ENCODE assay signal across 9 cellular contexts in genomic region chr5:115246361-115246991, GRCh38. TPM values are rescaled to one million over a fixed set of nuclear protein-coding genes. Genes with fewer than 3 reads are reported as not detected.
DNase-seq lines count a peak whose midpoint lies in the region; ATAC-seq, FAIRE-seq and TF ChIP-seq lines count a peak whose summit lies in the region.
"Had no signal": no experiment of that assay in that cellular context is flagged by ENCODE, and none has a peak within 500 bp of the region (broad histone marks: within the 10 kb centered on the region; RNA-seq: fewer than 3 reads in every experiment).

No MANE protein-coding gene starts in this region.

- no peaks in the 10 kb centered on the region for H3K9me3 ChIP-seq in K562 (replicated peaks; ENCODE audit: control insufficient read depth, insufficient read depth, low read depth, low read length)

- CTCF ChIA-PET in K562 (lab: Yijun Ruan, JAX; ENCODE audit: low intra/inter-chr PET ratio), result interaction anchor here (2.5 kb wide), 1 partner anchor 148 kb away, joined by 15 read pairs; no protein-coding TSS in a partner anchor

- TF ChIP-seq POLR2A in K562 (conservative IDR thresholded peaks at IDR 0.05), result no peak

- H3K27ac ChIP-seq in K562 (ENCODE audit: extremely low read depth, low read depth, low read length), result no peak overlapping the region
- H3K27ac ChIP-seq: epithelial cell of prostate had no signal

- H3K4me3 ChIP-seq in K562, result no peak overlapping the region

- FAIRE-seq in A204.1 (lab: Jason Lieb, UNC) (peak; percentile 90), K562 (lab: Jason Lieb, UNC) (peak; percentile 79)

- TF ChIP-seq RAD21 in K562 (CRISPR knock-in tag; conservative IDR thresholded peaks at IDR 0.05 in 1 of 2, IDR thresholded peaks at IDR 0.05 in 1 of 2), result peak; percentile 59 to 69

- no TSS peak for BruUV-seq in K562 (replicated peaks; lab: Mats Ljungman, UMichigan)

- no peaks in the 10 kb centered on the region for H3K4me1 ChIP-seq in K562 (replicated peaks in 1 of 2; ENCODE audit: control insufficient read depth in 2 of 2, insufficient read depth in 2 of 2, low read length in 2 of 2)

- no peak overlapping the region for H2AFZ ChIP-seq in K562 (ENCODE audit: low read depth, low read length)

- H3K36me3 ChIP-seq in K562 (ENCODE audit: control insufficient read depth, insufficient read depth, low read length), result peaks cover 3% of the 10 kb centered on the region; the same call in 1 of the 3 replicates

- no peak overlapping the region for H3K9ac ChIP-seq in K562 (ENCODE audit: insufficient read depth in 1 of 2, low read depth in 2 of 2, low read length in 2 of 2)

- POLR2A ChIA-PET in K562 (lab: Yijun Ruan, JAX), result interaction anchor here (0.6 kb wide), 2 partner anchors 128 to 1556 kb away, joined by 3 read pairs; no protein-coding TSS in a partner anchor

- no peaks in the 10 kb centered on the region for H4K20me1 ChIP-seq in K562 (replicated peaks; ENCODE audit: control insufficient read depth, insufficient read depth, low read length)

- H3K9me1 ChIP-seq in K562 (ENCODE audit: control insufficient read depth, insufficient read depth, low read length), result no peaks in the 10 kb centered on the region

- no peaks in the 10 kb centered on the region; the same call in 2 of the 3 replicates for H3K79me2 ChIP-seq in K562 (ENCODE audit: control insufficient read depth, insufficient read depth, low read length)

- TF ChIP-seq EP300 in K562 (IDR thresholded peaks at IDR 0.05; ENCODE audit: low read length), result no peak

- H3K4me2 ChIP-seq in K562 (ENCODE audit: insufficient read depth, low read length), result no peak overlapping the region

- DNase-seq in NCI-H2196 treated with DMSO at 0.1 percent for 48 hours (lab: John Stamatoyannopoulos, UW; ENCODE audit: unreplicated experiment) (peak; percentile 12), K562 (ENCODE audit: extremely low read depth in 1 of 4, low spot score in 3 of 4) (peak; percentile 20 to 44 (median 23)), kidney tubule cell (ENCODE audit: low spot score) (peak; percentile 41), HuH-7 (ENCODE audit: low spot score) (no peak)
- no peak for DNase-seq in stimulated activated CD4-positive, alpha-beta T cell treated with anti-CD3 and anti-CD28 coated beads, Interleukin-4, amount 100 ng/mL, for 1 hour

- intact Hi-C loops in K562 (cut with micrococcal nuclease), result loop anchor here (1.0 to 10.0 kb wide), 2 partner anchors 148 to 1572 kb away; no protein-coding TSS in a partner anchor

- TF ChIP-seq CTCF in GM12872 (IDR thresholded peaks at IDR 0.05; ENCODE audit: insufficient read depth, low read depth, low read length), result peak; percentile 56
- peak; percentile 27 to 73 (median 51); a peak in 4 of 6 replicates for TF ChIP-seq CTCF in K562 (IDR thresholded peaks at IDR 0.05 in 2 of 3, conservative IDR thresholded peaks at IDR 0.05 in 1 of 3; ENCODE audit: insufficient read depth in 2 of 3, low read depth in 1 of 3, low read length in 3 of 3)

- 19% methylated on average over 3 of the region's 3 CpGs for WGBS in K562 (ENCODE audit: insufficient coverage, low coverage, missing lambda C conversion rate)

- in situ Hi-C loops in K562 (cut with MboI), result no loop called here

- peak; percentile 78 for ATAC-seq in HG02798 (IDR thresholded peaks at IDR 0.05; ENCODE audit: poor library complexity, unreplicated experiment)
- ATAC-seq in K562, result peak; percentile 81

- no peaks in the 10 kb centered on the region for H3K27me3 ChIP-seq in K562 (ENCODE audit: control insufficient read depth in 2 of 2, insufficient read depth in 2 of 2, low read length in 2 of 2)

TF ChIP-seq in K562, 482 proteins besides CTCF, POLR2A, EP300 and RAD21:
- TF ChIP-seq, protein P1, sequence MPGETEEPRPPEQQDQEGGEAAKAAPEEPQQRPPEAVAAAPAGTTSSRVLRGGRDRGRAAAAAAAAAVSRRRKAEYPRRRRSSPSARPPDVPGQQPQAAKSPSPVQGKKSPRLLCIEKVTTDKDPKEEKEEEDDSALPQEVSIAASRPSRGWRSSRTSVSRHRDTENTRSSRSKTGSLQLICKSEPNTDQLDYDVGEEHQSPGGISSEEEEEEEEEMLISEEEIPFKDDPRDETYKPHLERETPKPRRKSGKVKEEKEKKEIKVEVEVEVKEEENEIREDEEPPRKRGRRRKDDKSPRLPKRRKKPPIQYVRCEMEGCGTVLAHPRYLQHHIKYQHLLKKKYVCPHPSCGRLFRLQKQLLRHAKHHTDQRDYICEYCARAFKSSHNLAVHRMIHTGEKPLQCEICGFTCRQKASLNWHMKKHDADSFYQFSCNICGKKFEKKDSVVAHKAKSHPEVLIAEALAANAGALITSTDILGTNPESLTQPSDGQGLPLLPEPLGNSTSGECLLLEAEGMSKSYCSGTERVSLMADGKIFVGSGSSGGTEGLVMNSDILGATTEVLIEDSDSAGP (CRISPR knock-in tag; IDR thresholded peaks at IDR 0.05), result no peak
- 0 out of 2 replicates have a peak, but pooled peaks have one; percentile 26 for TF ChIP-seq NBN (IDR thresholded peaks at IDR 0.05; ENCODE audit: low read depth)
- TF ChIP-seq, protein P2, sequence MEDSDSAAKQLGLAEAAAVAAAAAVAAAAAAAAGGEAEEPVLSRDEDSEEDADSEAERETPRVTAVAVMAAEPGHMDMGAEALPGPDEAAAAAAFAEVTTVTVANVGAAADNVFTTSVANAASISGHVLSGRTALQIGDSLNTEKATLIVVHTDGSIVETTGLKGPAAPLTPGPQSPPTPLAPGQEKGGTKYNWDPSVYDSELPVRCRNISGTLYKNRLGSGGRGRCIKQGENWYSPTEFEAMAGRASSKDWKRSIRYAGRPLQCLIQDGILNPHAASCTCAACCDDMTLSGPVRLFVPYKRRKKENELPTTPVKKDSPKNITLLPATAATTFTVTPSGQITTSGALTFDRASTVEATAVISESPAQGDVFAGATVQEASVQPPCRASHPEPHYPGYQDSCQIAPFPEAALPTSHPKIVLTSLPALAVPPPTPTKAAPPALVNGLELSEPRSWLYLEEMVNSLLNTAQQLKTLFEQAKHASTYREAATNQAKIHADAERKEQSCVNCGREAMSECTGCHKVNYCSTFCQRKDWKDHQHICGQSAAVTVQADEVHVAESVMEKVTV (CRISPR knock-in tag; IDR thresholded peaks at IDR 0.05), result peak; percentile 60; the same call in 1 of the 2 replicates
- TF ChIP-seq SMC3 (conservative IDR thresholded peaks at IDR 0.05; ENCODE audit: insufficient read depth, low read depth, low read length), result 0 out of 2 replicates have a peak, but pooled peaks have one; percentile 32
- TF ChIP-seq ZNF23 (CRISPR knock-in tag; IDR thresholded peaks at IDR 0.05), result no peak
TF ChIP-seq in K562: peak in this region for 3.

RNA-seq across cellular contexts. Expression of gene PGGT1B, which starts 16.2 kb away (rescaled TPM):
- total RNA-seq in K562 (2011; cell fraction: chromatin; rRNA removed; ENCODE audit: low replicate concordance), result 11.4 and 21.0 TPM in 2 replicates
- 6.3 and 9.6 TPM in 2 replicates for total RNA-seq in K562 (2011; cell fraction: nucleolus; rRNA removed)
- 10.9 and 15.5 TPM in 2 replicates for total RNA-seq in K562 (2011; cell fraction: nucleoplasm; rRNA removed)
- total RNA-seq in K562 (2014; rRNA removed) (7.6 and 8.2 TPM in 2 replicates), K562 (2014; rRNA removed; fragmentation: Illumina TruSeq; extraction: Trizol) (21.2 and 27.4 TPM in 2 replicates), K562 (2015; rRNA removed; fragmentation: Illumina TruSeq; extraction: Trizol) (19.9 and 20.0 TPM in 2 replicates), K562 (2021) (33.7 and 38.8 TPM in 2 replicates)
- polyA plus RNA-seq in K562 (2011; rRNA removed) (4.0 and 6.2 TPM in 2 replicates), K562 (2014; fragmentation: Illumina TruSeq; extraction: Trizol) (10.3 and 10.9 TPM in 2 replicates), K562 (2014; fragmentation: Nextera tagmentation; extraction: Ambion mirVana) (10 to 100 TPM; 19.8 to 32.3 TPM), K562 (2014; rRNA removed) (5.3 and 5.8 TPM in 2 replicates)
- 0.91 and 1.9 TPM in 2 replicates for polyA plus RNA-seq in K562 (2011; cell fraction: cytosol; rRNA removed)
- polyA plus RNA-seq in K562 (2011; cell fraction: nucleus; rRNA removed), result 4.6 and 4.7 TPM in 2 replicates
- 13.4 and 17.5 TPM in 2 replicates for polyA plus RNA-seq in K562 (2012)
- polyA minus RNA-seq in K562 (2011; rRNA and poly(A)+ RNA removed), result 16.3 and 18.3 TPM in 2 replicates
- 6.1 and 7.2 TPM in 2 replicates for polyA minus RNA-seq in K562 (2011; cell fraction: cytosol; rRNA and poly(A)+ RNA removed)
- polyA minus RNA-seq in K562 (2011; cell fraction: nucleus; rRNA and poly(A)+ RNA removed), result 26.3 and 31.2 TPM in 2 replicates

RNA-seq across cellular contexts. Expression of gene CCDC112, which starts 50.0 kb away (rescaled TPM):
- total RNA-seq in K562 (2011; cell fraction: chromatin; rRNA removed; ENCODE audit: low replicate concordance), result 0.65 and 3.1 TPM in 2 replicates
- total RNA-seq in K562 (2011; cell fraction: nucleolus; rRNA removed), result 0.50 and 0.66 TPM in 2 replicates
- 1.3 and 2.4 TPM in 2 replicates for total RNA-seq in K562 (2011; cell fraction: nucleoplasm; rRNA removed)
- total RNA-seq in K562 (2014; rRNA removed), result 7.4 and 8.5 TPM in 2 replicates
- 13.7 and 16.4 TPM in 2 replicates for total RNA-seq in K562 (2014; rRNA removed; fragmentation: Illumina TruSeq; extraction: Trizol)
- 14.0 and 15.2 TPM in 2 replicates for total RNA-seq in K562 (2015; rRNA removed; fragmentation: Illumina TruSeq; extraction: Trizol)
- 5.6 and 6.2 TPM in 2 replicates for total RNA-seq in K562 (2021)
- polyA plus RNA-seq in K562 (2011; rRNA removed), result 2.7 and 3.4 TPM in 2 replicates
- 1.2 TPM in 2 replicates for polyA plus RNA-seq in K562 (2011; cell fraction: cytosol; rRNA removed)
- polyA plus RNA-seq in K562 (2011; cell fraction: nucleus; rRNA removed), result 0.87 and 1.1 TPM in 2 replicates
- 5.6 and 6.2 TPM in 2 replicates for polyA plus RNA-seq in K562 (2012)
- polyA plus RNA-seq in K562 (2014; fragmentation: Illumina TruSeq; extraction: Trizol), result 14.4 and 15.3 TPM in 2 replicates
- 1 to 10 TPM; 3.3 to 3.5 TPM for polyA plus RNA-seq in K562 (2014; fragmentation: Nextera tagmentation; extraction: Ambion mirVana)
- polyA plus RNA-seq in K562 (2014; rRNA removed), result 7.9 and 9.9 TPM in 2 replicates
- polyA minus RNA-seq in K562 (2011; rRNA and poly(A)+ RNA removed), result 2.1 and 2.8 TPM in 2 replicates
- 1.5 TPM in 2 replicates for polyA minus RNA-seq in K562 (2011; cell fraction: cytosol; rRNA and poly(A)+ RNA removed)
- 1.5 and 2.8 TPM in 2 replicates for polyA minus RNA-seq in K562 (2011; cell fraction: nucleus; rRNA and poly(A)+ RNA removed)

Comparison
In these comparisons a context has a peak if more than half of its experiments do, and no peak if none do; other contexts are left out.
1. DNase-seq: peak in NCI-H2196 treated with DMSO at 0.1 percent for 48 hours (single experiment), K562 (4 of 4) and kidney tubule cell (single experiment); none in HuH-7 (single experiment) and stimulated activated CD4-positive, alpha-beta T cell treated with anti-CD3 and anti-CD28 coated beads, Interleukin-4, amount 100 ng/mL, for 1 hour (single experiment).